8 cellular contexts compared by ENCODE assay signal in the genomic region with DNA sequence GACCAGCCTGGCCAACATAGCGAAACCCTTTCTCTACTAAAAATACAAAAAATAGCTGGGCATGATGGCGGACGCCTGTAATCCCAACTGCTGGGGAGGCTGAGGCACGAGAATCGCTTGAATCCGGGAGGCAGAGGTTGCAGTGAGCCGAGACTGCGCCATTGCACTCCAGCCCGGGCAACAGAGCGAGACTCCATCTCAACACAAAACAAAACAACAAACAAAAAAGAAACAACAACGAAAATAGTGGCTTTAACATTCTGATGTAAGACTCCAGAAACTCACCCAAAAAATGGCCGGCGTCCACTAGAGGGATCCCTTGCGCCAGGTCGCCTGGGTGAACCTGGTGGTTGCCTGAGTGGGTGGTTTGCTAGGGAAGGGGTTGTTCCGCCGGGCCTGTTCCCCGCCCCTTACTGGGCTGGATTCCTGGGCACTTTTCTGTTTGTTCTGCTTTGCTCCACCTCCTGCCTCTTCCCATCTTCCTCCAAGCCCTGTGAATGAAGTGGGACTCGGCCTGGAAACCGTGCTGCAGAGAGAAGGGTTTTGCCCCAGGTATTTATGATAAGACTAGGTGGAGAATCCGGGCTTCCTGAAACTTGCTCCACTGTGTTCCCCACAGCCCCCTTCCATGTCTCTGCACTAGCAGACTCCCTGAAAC. TPM values are rescaled to one million over a fixed set of nuclear protein-coding genes. Genes with fewer than 3 reads are reported as not detected.
DNase-seq lines count a peak whose midpoint lies in the region; ATAC-seq and TF ChIP-seq lines count a peak whose summit lies in the region.

No MANE protein-coding gene starts in this region.

- H3K4me1 Mint-ChIP-seq in CD4-positive, CD25-positive, alpha-beta regulatory T cell, result peaks cover 21 to 40% (median 30%) of the 10 kb centered on the region in 4 donors
- peaks cover 34% of the 10 kb centered on the region for H3K4me1 Mint-ChIP-seq in activated naive CD8-positive, alpha-beta T cell treated with anti-CD3 and anti-CD28 coated beads for 36 hours
- H3K4me1 Mint-ChIP-seq in stimulated activated naive CD8-positive, alpha-beta T cell treated with anti-CD3 and anti-CD28 coated beads, Interleukin-15, Interleukin-2, amounts not matched to agents 100 ng/mL and 50 ng/mL, for 24 hours (ENCODE audit: low read depth), result peaks cover 41% of the 10 kb centered on the region

- H3K9me3 Mint-ChIP-seq in CD4-positive, CD25-positive, alpha-beta regulatory T cell, result no peaks in the 10 kb centered on the region
- H3K9me3 Mint-ChIP-seq in activated naive CD8-positive, alpha-beta T cell treated with anti-CD3 and anti-CD28 coated beads for 36 hours, result no peaks in the 10 kb centered on the region
- no peaks in the 10 kb centered on the region for H3K9me3 Mint-ChIP-seq in stimulated activated naive CD8-positive, alpha-beta T cell treated with anti-CD3 and anti-CD28 coated beads, Interleukin-15, Interleukin-2, amounts not matched to agents 100 ng/mL and 50 ng/mL, for 24 hours

- no peak overlapping the region for H3K4me3 ChIP-seq in CD4-positive, CD25-positive, alpha-beta regulatory T cell (ENCODE audit: low read depth, low read length)
- H3K4me3 ChIP-seq in SJCRH30, result no peak overlapping the region

- DNase-seq in CD4-positive, CD25-positive, alpha-beta regulatory T cell, result peak; percentile 11 to 68 (median 32)
- DNase-seq in HEK293T (ENCODE audit: extremely low spot score) (peak; percentile 66), SJCRH30 (peak; percentile 51 to 58), kidney glomerular epithelial cell (lab: John Stamatoyannopoulos, UW) (peak; percentile 5), NCI-H1436 treated with DMSO at 0.1 percent for 48 hours (lab: John Stamatoyannopoulos, UW) (no peak)
- peak; percentile 62 for DNase-seq in activated naive CD8-positive, alpha-beta T cell treated with anti-CD3 and anti-CD28 coated beads for 36 hours

- H3K27ac Mint-ChIP-seq in CD4-positive, CD25-positive, alpha-beta regulatory T cell, result peak overlapping the region in 1 of 3 donors; percentile 49
- no peak overlapping the region for H3K27ac Mint-ChIP-seq in activated naive CD8-positive, alpha-beta T cell treated with anti-CD3 and anti-CD28 coated beads for 36 hours
- no peak overlapping the region for H3K27ac Mint-ChIP-seq in stimulated activated naive CD8-positive, alpha-beta T cell treated with anti-CD3 and anti-CD28 coated beads, Interleukin-15, Interleukin-2, amounts not matched to agents 100 ng/mL and 50 ng/mL, for 24 hours

- H3K36me3 Mint-ChIP-seq in CD4-positive, CD25-positive, alpha-beta regulatory T cell, result peaks cover 15% of the 10 kb centered on the region
- peaks cover 28% of the 10 kb centered on the region for H3K36me3 Mint-ChIP-seq in activated naive CD8-positive, alpha-beta T cell treated with anti-CD3 and anti-CD28 coated beads for 36 hours
- H3K36me3 Mint-ChIP-seq in stimulated activated naive CD8-positive, alpha-beta T cell treated with anti-CD3 and anti-CD28 coated beads, Interleukin-15, Interleukin-2, amounts not matched to agents 100 ng/mL and 50 ng/mL, for 24 hours (ENCODE audit: low read depth), result peaks cover 56% of the 10 kb centered on the region

- ATAC-seq in CD4-positive, CD25-positive, alpha-beta regulatory T cell (ENCODE audit: low read depth in 2 of 2), result no peak
- ATAC-seq in HG03039 (IDR thresholded peaks at IDR 0.05; ENCODE audit: unreplicated experiment), result no peak

- H3K36me3 ChIP-seq in CD4-positive, CD25-positive, alpha-beta regulatory T cell (ENCODE audit: control insufficient read depth, insufficient read depth, low read length), result peaks cover 20% of the 10 kb centered on the region
- H3K36me3 ChIP-seq in SJCRH30, result peaks cover 23% of the 10 kb centered on the region

- POLR2A ChIA-PET in HEK293T (lab: Yijun Ruan, JAX), result interaction anchor here (1.2 kb wide), 1 partner anchor 48 kb away, joined by 3 read pairs; a partner anchor contains a TSS

- CTCF ChIA-PET in HEK293T (lab: Yijun Ruan, JAX), result interaction anchor here (0.7 to 1.2 kb wide), 2 partner anchors 12 to 19 kb away, joined by 4 read pairs; no protein-coding TSS in a partner anchor

- no peaks in the 10 kb centered on the region for H3K27me3 ChIP-seq in CD4-positive, CD25-positive, alpha-beta regulatory T cell (ENCODE audit: control insufficient read depth, insufficient read depth, low read length)
- H3K27me3 ChIP-seq in SJCRH30, result no peaks in the 10 kb centered on the region

- no peak overlapping the region for H3K27ac ChIP-seq in CD4-positive, CD25-positive, alpha-beta regulatory T cell (ENCODE audit: insufficient read depth, low read length, poor library complexity, severe bottlenecking)
- H3K27ac ChIP-seq in SJCRH30, result no peak overlapping the region

- H3K27me3 Mint-ChIP-seq in CD4-positive, CD25-positive, alpha-beta regulatory T cell, result no peaks in the 10 kb centered on the region
- H3K27me3 Mint-ChIP-seq in activated naive CD8-positive, alpha-beta T cell treated with anti-CD3 and anti-CD28 coated beads for 36 hours, result no peaks in the 10 kb centered on the region
- H3K27me3 Mint-ChIP-seq in stimulated activated naive CD8-positive, alpha-beta T cell treated with anti-CD3 and anti-CD28 coated beads, Interleukin-15, Interleukin-2, amounts not matched to agents 100 ng/mL and 50 ng/mL, for 24 hours, result no peaks in the 10 kb centered on the region

- peaks cover 14% of the 10 kb centered on the region for H3K4me1 ChIP-seq in CD4-positive, CD25-positive, alpha-beta regulatory T cell (ENCODE audit: control insufficient read depth, insufficient read depth, low read length, poor library complexity, severe bottlenecking)
- H3K4me1 ChIP-seq in SJCRH30, result no peaks in the 10 kb centered on the region; the same call in 1 of the 2 replicates

- H3K9me3 ChIP-seq in CD4-positive, CD25-positive, alpha-beta regulatory T cell (ENCODE audit: control insufficient read depth in 2 of 2, low read length in 2 of 2), result no peaks in the 10 kb centered on the region
- H3K9me3 ChIP-seq in SJCRH30 (replicated peaks), result no peaks in the 10 kb centered on the region

- peak overlapping the region; percentile 51 to 84 (median 66) for H3K4me3 Mint-ChIP-seq in CD4-positive, CD25-positive, alpha-beta regulatory T cell
- H3K4me3 Mint-ChIP-seq in activated naive CD8-positive, alpha-beta T cell treated with anti-CD3 and anti-CD28 coated beads for 36 hours, result peak overlapping the region; percentile 46
- peak overlapping the region; percentile 70 for H3K4me3 Mint-ChIP-seq in stimulated activated naive CD8-positive, alpha-beta T cell treated with anti-CD3 and anti-CD28 coated beads, Interleukin-15, Interleukin-2, amounts not matched to agents 100 ng/mL and 50 ng/mL, for 24 hours

TF ChIP-seq in HEK293T, 16 proteins besides CTCF, POLR2A, EP300 and RAD21:
- TF ChIP-seq LEF1 (IDR thresholded peaks at IDR 0.05; ENCODE audit: borderline replicate concordance) (no peak), FOXK2 (IDR thresholded peaks at IDR 0.05) (no peak), BHLHE40 (IDR thresholded peaks at IDR 0.05; ENCODE audit: borderline replicate concordance) (no peak), ARNT (IDR thresholded peaks at IDR 0.05) (no peak), CTBP1 (IDR thresholded peaks at IDR 0.05; ENCODE audit: borderline replicate concordance) (no peak)
TF ChIP-seq in HEK293T: peak in this region for 0.

RNA-seq across cellular contexts. Expression of a gene that starts 1.5 kb away (rescaled TPM):
- 66.1 TPM for total RNA-seq in CD4-positive, CD25-positive, alpha-beta regulatory T cell
- polyA plus RNA-seq in CD4-positive, CD25-positive, alpha-beta regulatory T cell, result under 1 TPM in 2 of 4 donors, not detected in 2; 0.12 to 0.68 TPM
- total RNA-seq in SJCRH30 (2014; rRNA removed; shearing (Covaris generic)), result 9.3 and 15.9 TPM in 2 replicates
- 10 to 100 TPM; 75.3 to 79.3 TPM for total RNA-seq in activated naive CD8-positive, alpha-beta T cell treated with anti-CD3 and anti-CD28 coated beads for 36 hours

RNA-seq across cellular contexts. Expression of a gene that starts 25.9 kb away (rescaled TPM):
- 303 TPM for total RNA-seq in CD4-positive, CD25-positive, alpha-beta regulatory T cell
- 100 to 1,000 TPM; 567 to 927 (median 748) TPM for polyA plus RNA-seq in CD4-positive, CD25-positive, alpha-beta regulatory T cell
- 144 and 151 TPM in 2 replicates for total RNA-seq in SJCRH30 (2014; rRNA removed; shearing (Covaris generic))
- total RNA-seq in activated naive CD8-positive, alpha-beta T cell treated with anti-CD3 and anti-CD28 coated beads for 36 hours, result 100 to 1,000 TPM; 247 TPM

RNA-seq across cellular contexts. Expression of a gene that starts 48.8 kb away (rescaled TPM):
- 10.7 TPM for total RNA-seq in CD4-positive, CD25-positive, alpha-beta regulatory T cell
- 10 to 100 TPM; 13.8 to 24.2 (median 23.0) TPM for polyA plus RNA-seq in CD4-positive, CD25-positive, alpha-beta regulatory T cell
- total RNA-seq in SJCRH30 (2014; rRNA removed; shearing (Covaris generic)), result 43.4 and 43.5 TPM in 2 replicates
- total RNA-seq in activated naive CD8-positive, alpha-beta T cell treated with anti-CD3 and anti-CD28 coated beads for 36 hours, result 10 to 100 TPM; 72.9 to 75.1 TPM

RNA-seq across cellular contexts. Expression of a gene that starts 54.9 kb away (rescaled TPM):
- total RNA-seq in CD4-positive, CD25-positive, alpha-beta regulatory T cell, result 375 TPM
- 100 to 1,000 TPM; 211 to 254 (median 227) TPM for polyA plus RNA-seq in CD4-positive, CD25-positive, alpha-beta regulatory T cell
- 43.2 and 49.2 TPM in 2 replicates for total RNA-seq in SJCRH30 (2014; rRNA removed; shearing (Covaris generic))
- 100 to 1,000 TPM; 180 to 198 TPM for total RNA-seq in activated naive CD8-positive, alpha-beta T cell treated with anti-CD3 and anti-CD28 coated beads for 36 hours
